Comparison of ENCODE assay signal across 17 cellular contexts in genomic region chr12:83575326-83575725, GRCh38.
"Had no signal": no experiment of that assay in that cellular context is flagged by ENCODE, and none has a peak within 500 bp of the region (broad histone marks: within the 10 kb centered on the region; RNA-seq: fewer than 3 reads in every experiment).

No MANE protein-coding gene starts in this region.

- H3K27me3 ChIP-seq: esophagus muscularis mucosa, neutrophil, right lobe of liver, tibial nerve, upper lobe of left lung, uterus had no signal

- ATAC-seq: natural killer cell; right lobe of liver; stimulated activated naive B cell treated with anti-CD40 and anti-IgM and Interleukin-4, amounts not matched to agents 10 μg/mL and 1 μg/mL and 100 μg/mL, for 72 hours had no signal

- DNase-seq: effector CD8-positive, alpha-beta T cell; endodermal cell; hypothalamus; natural killer cell; right lobe of liver; small intestine; stimulated activated CD4-positive, alpha-beta T cell treated with anti-CD3 and anti-CD28 coated beads, Interleukin-15, amount 100 ng/mL, for 24 hours; stimulated activated CD4-positive, alpha-beta T cell treated with anti-CD3 and anti-CD28 coated beads, Interleukin-2, amount 100 ng/mL, for 48 hours; stimulated activated naive B cell treated with anti-CD40 and anti-IgM and Interleukin-4, amounts not matched to agents 10 μg/mL and 1 μg/mL and 100 μg/mL, for 72 hours; upper lobe of left lung; uterus had no signal

- H3K9me3 ChIP-seq: esophagus muscularis mucosa, neutrophil, right lobe of liver, thoracic aorta, upper lobe of left lung, uterus had no signal

- H2AFZ ChIP-seq: parathyroid adenoma had no signal

- H3K4me3 ChIP-seq: esophagus muscularis mucosa, lung, right lobe of liver, thoracic aorta, tibial nerve, upper lobe of left lung, uterus had no signal

- H3K79me2 ChIP-seq: parathyroid adenoma had no signal

- H3K27ac ChIP-seq: esophagus muscularis mucosa, neutrophil, parathyroid adenoma, right lobe of liver, thoracic aorta, tibial nerve, upper lobe of left lung, uterus had no signal

- H3K9ac ChIP-seq: parathyroid adenoma had no signal

- H3K36me3 ChIP-seq: esophagus muscularis mucosa, neutrophil, right lobe of liver, thoracic aorta, tibial nerve, upper lobe of left lung, uterus had no signal

- H3K4me1 ChIP-seq: esophagus muscularis mucosa, parathyroid adenoma, right lobe of liver, tibial nerve, upper lobe of left lung, uterus had no signal
